In the genomic region with DNA sequence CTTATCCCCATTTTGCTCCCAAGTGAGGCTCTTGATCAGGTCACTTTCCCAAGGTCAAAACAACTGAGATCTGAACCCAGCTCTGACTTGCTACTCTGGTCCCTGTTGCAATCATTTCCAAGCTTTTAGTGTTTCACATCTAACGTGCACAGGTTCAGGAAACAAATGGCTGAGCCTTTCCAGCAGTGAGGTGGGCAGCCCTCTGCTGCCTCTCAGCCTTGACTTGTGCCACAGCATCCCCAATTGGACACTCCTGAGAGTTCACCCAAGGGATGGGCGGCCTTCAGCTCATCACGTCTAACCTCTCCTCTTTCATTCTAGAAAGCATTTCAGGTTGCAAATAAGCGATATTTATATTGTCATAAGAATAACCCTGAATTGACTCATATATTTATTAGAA, we compare ENCODE assay signal across 29 cellular contexts.
DNase-seq lines count a peak whose midpoint lies in the region; ATAC-seq, FAIRE-seq and TF ChIP-seq lines count a peak whose summit lies in the region.
"Had no signal": no experiment of that assay in that cellular context is flagged by ENCODE, and none has a peak within 500 bp of the region (broad histone marks: within the 10 kb centered on the region; RNA-seq: fewer than 3 reads in every experiment).

No MANE protein-coding gene starts in this region.

- H3K4me3 Mint-ChIP-seq in H9, result no peak overlapping the region
- H3K4me3 Mint-ChIP-seq in stimulated activated naive CD8-positive, alpha-beta T cell treated with anti-CD3 and anti-CD28 coated beads, Interleukin-15, amount 100 ng/mL, for 72 hours, result no peak overlapping the region
- H3K4me3 Mint-ChIP-seq in nephron progenitor cell, result no peak overlapping the region
- H3K4me3 Mint-ChIP-seq: CD4-positive, alpha-beta T cell had no signal

- POLR2A ChIA-PET in H1 (lab: Charles Lee; ENCODE audit: partially characterized antibody), result no interaction called here

- CTCF ChIA-PET in H1 (lab: Charles Lee; ENCODE audit: partially characterized antibody), result interaction anchor here (0.9 to 1.5 kb wide), 4 partner anchors 71 to 327 kb away, joined by 3 to 4 read pairs (median 3); no protein-coding TSS in a partner anchor

- H3K27ac ChIP-seq in 22Rv1 (no peak overlapping the region), H9 (ENCODE audit: insufficient read length, low read depth, low read length) (no peak overlapping the region), OCI-LY3 (ENCODE audit: low read length) (no peak overlapping the region), H1 (ENCODE audit: low read depth, low read length) (no peak overlapping the region), heart right ventricle (no peak overlapping the region)
- H3K27ac ChIP-seq: A549; BLaER1 treated with 17β-estradiol and CSF1 and Interleukin-3, amounts not matched to agents 10 nM and 100 nM; SK-N-MC had no signal

- H3K27me3 ChIP-seq in H9 (ENCODE audit: insufficient read depth, low read length), result no peaks in the 10 kb centered on the region
- H3K27me3 ChIP-seq in OCI-LY3 (ENCODE audit: low read depth, low read length), result peaks cover 24% of the 10 kb centered on the region
- no peaks in the 10 kb centered on the region for H3K27me3 ChIP-seq in H1 (replicated peaks in 1 of 4; ENCODE audit: control insufficient read depth in 3 of 4, extremely low read depth in 1 of 4, insufficient read depth in 3 of 4, low read length in 3 of 4)
- peaks cover 0 to 16% (median 0%) of the 10 kb centered on the region in 7 donors for H3K27me3 ChIP-seq in heart right ventricle
- H3K27me3 ChIP-seq: BLaER1 treated with 17β-estradiol and CSF1 and Interleukin-3, amounts not matched to agents 10 nM and 100 nM had no signal

- H3K4me1 Mint-ChIP-seq in H9 (peaks cover 0 to 3% of the 10 kb centered on the region in 2 experiments; a peak in 1 of 4 replicates), nephron progenitor cell (peaks cover 32% of the 10 kb centered on the region)
- H3K4me1 Mint-ChIP-seq in stimulated activated naive CD8-positive, alpha-beta T cell treated with anti-CD3 and anti-CD28 coated beads, Interleukin-15, amount 100 ng/mL, for 72 hours, result no peaks in the 10 kb centered on the region

- intact Hi-C loops in heart right ventricle (cut with DNase I), result no loop called here

- TF ChIP-seq EP300 in H1 (IDR thresholded peaks at IDR 0.05; ENCODE audit: borderline replicate concordance in 1 of 2, low read depth in 2 of 2, low read length in 2 of 2), result no peak

- H3K4me1 ChIP-seq in H9 (ENCODE audit: insufficient read depth, low read length), result no peaks in the 10 kb centered on the region; the same call in 1 of the 2 replicates
- peaks cover 16% of the 10 kb centered on the region for H3K4me1 ChIP-seq in OCI-LY3 (ENCODE audit: low read length)
- no peaks in the 10 kb centered on the region for H3K4me1 ChIP-seq in H1 (replicated peaks in 1 of 4; ENCODE audit: control insufficient read depth in 3 of 4, insufficient read depth in 4 of 4, low read length in 3 of 4)
- no peaks in the 10 kb centered on the region for H3K4me1 ChIP-seq in heart right ventricle
- H3K4me1 ChIP-seq: A549; BLaER1 treated with 17β-estradiol and CSF1 and Interleukin-3, amounts not matched to agents 10 nM and 100 nM; HAP-1 had no signal

- H3K23ac ChIP-seq in H9 (ENCODE audit: insufficient read length, low read depth, low read length) (no peak overlapping the region), H1 (ENCODE audit: insufficient read length) (no peak overlapping the region)

- H3K9ac ChIP-seq in H9 (ENCODE audit: extremely low read depth, insufficient read length, low read length) (no peak overlapping the region), OCI-LY3 (ENCODE audit: low read length) (no peak overlapping the region), H1 (replicated peaks in 1 of 4; ENCODE audit: extremely low read depth in 1 of 4, low read depth in 3 of 4, low read length in 3 of 4) (no peak overlapping the region)
- H3K9ac ChIP-seq: BLaER1 treated with 17β-estradiol and CSF1 and Interleukin-3, amounts not matched to agents 10 nM and 100 nM had no signal

- H3K4ac ChIP-seq in H9 (ENCODE audit: low read depth, low read length), result no peak overlapping the region
- H3K4ac ChIP-seq in H1 (replicated peaks; ENCODE audit: insufficient read length, low read depth, low read length), result no peak overlapping the region

- TF ChIP-seq POLR2A in H1 (IDR thresholded peaks at IDR 0.05; ENCODE audit: control extremely low read depth in 1 of 2, low read depth in 2 of 2, low read length in 2 of 2), result no peak

- H3K27ac Mint-ChIP-seq in H9 (no peak overlapping the region), nephron progenitor cell (no peak overlapping the region)
- H3K27ac Mint-ChIP-seq in stimulated activated naive CD8-positive, alpha-beta T cell treated with anti-CD3 and anti-CD28 coated beads, Interleukin-15, amount 100 ng/mL, for 72 hours, result no peak overlapping the region
- H3K27ac Mint-ChIP-seq: CD4-positive, alpha-beta T cell had no signal

- H3K4me2 ChIP-seq in H9 (ENCODE audit: insufficient read depth, insufficient read length, low read length) (no peak overlapping the region), OCI-LY3 (ENCODE audit: low read length) (no peak overlapping the region), H1 (ENCODE audit: insufficient read depth in 1 of 2, low read depth in 2 of 2, low read length in 2 of 2) (no peak overlapping the region)
- H3K4me2 ChIP-seq: A549; BLaER1 treated with 17β-estradiol and CSF1 and Interleukin-3, amounts not matched to agents 10 nM and 100 nM had no signal

- H3K79me2 ChIP-seq in H9 (ENCODE audit: insufficient read depth, low read length) (no peaks in the 10 kb centered on the region), OCI-LY3 (ENCODE audit: low read length) (no peaks in the 10 kb centered on the region), H1 (ENCODE audit: control insufficient read depth in 1 of 2, insufficient read depth in 2 of 2, low read length in 2 of 2) (no peaks in the 10 kb centered on the region)

- H2BK5ac ChIP-seq in H9 (ENCODE audit: insufficient read length, low read length) (no peak overlapping the region), H1 (ENCODE audit: low read depth, low read length) (no peak overlapping the region)

- 0 out of 2 replicates have a peak, but pooled peaks have one; percentile 5 for TF ChIP-seq CTCF in 22Rv1 (IDR thresholded peaks at IDR 0.05)
- TF ChIP-seq CTCF in H9 (conservative IDR thresholded peaks at IDR 0.05), result peak; percentile 26; the same call in 2 of the 3 replicates
- TF ChIP-seq CTCF in OCI-LY3 (IDR thresholded peaks at IDR 0.05; ENCODE audit: low read depth, low read length), result peak; percentile 18; the same call in 1 of the 2 replicates
- peak in 2 of 3 experiments; percentile 12 to 28; a peak in 2 of 4 replicates for TF ChIP-seq CTCF in H1 (IDR thresholded peaks at IDR 0.05; ENCODE audit: control extremely low read depth in 1 of 3, insufficient read depth in 1 of 3, low read depth in 1 of 3, low read length in 3 of 3)
- TF ChIP-seq CTCF in heart right ventricle (IDR thresholded peaks at IDR 0.05), result no peak
- no peak for TF ChIP-seq CTCF in nephron progenitor cell (IDR thresholded peaks at IDR 0.05)

- no peak overlapping the region for H3T11ph ChIP-seq in H9 (ENCODE audit: low read length)

- no peak overlapping the region for H3K56ac ChIP-seq in H9 (ENCODE audit: insufficient read length, low read depth, low read length)
- no peak overlapping the region for H3K56ac ChIP-seq in H1 (replicated peaks; ENCODE audit: insufficient read length, low read depth, low read length)

- no CpG with 5 or more reads among the region's 4 CpGs for WGBS in H9 (ENCODE audit: extremely low coverage, insufficient read length, low lambda C conversion rate)
- WGBS in H1 (ENCODE audit: extremely low coverage in 1 of 2, insufficient coverage in 1 of 2, insufficient read length in 1 of 2, insufficient replicate concordance in 2 of 2, low coverage in 1 of 2, low lambda C conversion rate in 2 of 2, missing lambda C conversion rate in 1 of 2), 2 experiments, result 78% methylated on average over 4 of the region's 4 CpGs; no CpG with 5 or more reads in 1 of the 2 experiments
- 81 to 87% methylated on average over 4 of the region's 4 CpGs for WGBS in heart right ventricle, 2 donors

- TF ChIP-seq RAD21 in H1 (IDR thresholded peaks at IDR 0.05 in 1 of 2, conservative IDR thresholded peaks at IDR 0.05 in 1 of 2; ENCODE audit: low read depth in 2 of 2, low read length in 2 of 2), result peak; percentile 45 to 55

- no peak overlapping the region for H3K18ac ChIP-seq in H9 (ENCODE audit: insufficient read length, low read depth, low read length)
- no peak overlapping the region for H3K18ac ChIP-seq in H1 (ENCODE audit: extremely low read depth, low read length)

- no peak for FAIRE-seq in H1 (lab: Jason Lieb, UNC)
- FAIRE-seq: A549, D721Med, GM18507, RCC 7860 had no signal

- H3K36me3 ChIP-seq in OCI-LY3 (replicated peaks; ENCODE audit: low read depth, low read length) (no peaks in the 10 kb centered on the region), H1 (ENCODE audit: control insufficient read depth in 2 of 4, insufficient read depth in 4 of 4, low read length in 3 of 4) (no peaks in the 10 kb centered on the region), heart right ventricle (no peaks in the 10 kb centered on the region)
- H3K36me3 ChIP-seq: BLaER1 treated with 17β-estradiol and CSF1 and Interleukin-3, amounts not matched to agents 10 nM and 100 nM; HAP-1 had no signal

- H2BK12ac ChIP-seq in H9 (ENCODE audit: insufficient read length, low read depth, low read length) (no peak overlapping the region), H1 (ENCODE audit: low read depth, low read length) (no peak overlapping the region)

- H4K8ac ChIP-seq in H9 (replicated peaks; ENCODE audit: insufficient read length, low read depth, low read length) (no peak overlapping the region), H1 (ENCODE audit: extremely low read depth, insufficient read depth, low read length) (no peak overlapping the region)

- H2BK15ac ChIP-seq in H9 (ENCODE audit: low read depth, low read length) (no peak overlapping the region), H1 (ENCODE audit: low read length) (no peak overlapping the region)

- no peaks in the 10 kb centered on the region for H4K20me1 ChIP-seq in H9 (ENCODE audit: control insufficient read depth, insufficient read depth, insufficient read length)
- H4K20me1 ChIP-seq in OCI-LY3 (ENCODE audit: insufficient read depth, low read length), result no peaks in the 10 kb centered on the region
- no peaks in the 10 kb centered on the region for H4K20me1 ChIP-seq in H1 (replicated peaks in 1 of 2; ENCODE audit: control insufficient read depth in 1 of 2, insufficient read depth in 2 of 2, low read length in 2 of 2)
- H4K20me1 ChIP-seq: BLaER1 treated with 17β-estradiol and CSF1 and Interleukin-3, amounts not matched to agents 10 nM and 100 nM had no signal

- no peaks in the 10 kb centered on the region for H3K79me1 ChIP-seq in H9 (ENCODE audit: insufficient read depth, low read depth, low read length, poor library complexity, severe bottlenecking)
- no peaks in the 10 kb centered on the region for H3K79me1 ChIP-seq in H1 (ENCODE audit: low read depth, low read length)

- H4K5ac ChIP-seq in H9 (ENCODE audit: insufficient read length, low read depth, low read length), result no peak overlapping the region
- no peak overlapping the region for H4K5ac ChIP-seq in H1 (ENCODE audit: insufficient read length, low read depth, low read length)

- H2BK20ac ChIP-seq in H9 (ENCODE audit: low read depth, low read length, poor library complexity, severe bottlenecking), result no peak overlapping the region
- no peak overlapping the region for H2BK20ac ChIP-seq in H1 (ENCODE audit: low read length)

- no peaks in the 10 kb centered on the region; the same call in 1 of the 2 replicates for H3K27me3 Mint-ChIP-seq in H9 (ENCODE audit: low read depth)
- H3K27me3 Mint-ChIP-seq in stimulated activated naive CD8-positive, alpha-beta T cell treated with anti-CD3 and anti-CD28 coated beads, Interleukin-15, amount 100 ng/mL, for 72 hours, result no peaks in the 10 kb centered on the region
- H3K27me3 Mint-ChIP-seq in nephron progenitor cell (ENCODE audit: low read depth, poor library complexity), result peaks cover 3% of the 10 kb centered on the region
- H3K27me3 Mint-ChIP-seq: CD4-positive, alpha-beta T cell had no signal

- no peak overlapping the region for H4K91ac ChIP-seq in H9 (ENCODE audit: insufficient read length, low read depth, low read length)
- no peak overlapping the region for H4K91ac ChIP-seq in H1 (replicated peaks; ENCODE audit: insufficient read length, low read length)

- H3K14ac ChIP-seq in H9 (ENCODE audit: insufficient read depth, low read length), result no peak overlapping the region
- no peak overlapping the region for H3K14ac ChIP-seq in H1 (ENCODE audit: insufficient read length)

- no peak overlapping the region for H2BK120ac ChIP-seq in H9 (ENCODE audit: low read depth, low read length, poor library complexity, severe bottlenecking)
- no peak overlapping the region for H2BK120ac ChIP-seq in H1 (replicated peaks; ENCODE audit: low read depth, low read length)

- ATAC-seq in heart right ventricle, result no peak
- ATAC-seq in stimulated activated naive CD8-positive, alpha-beta T cell treated with anti-CD3 and anti-CD28 coated beads, Interleukin-15, amount 100 ng/mL, for 72 hours, result no peak
- ATAC-seq: A549 had no signal

- no peaks in the 10 kb centered on the region for H3K36me3 Mint-ChIP-seq in H9 (ENCODE audit: insufficient read depth in 1 of 3, low read depth in 3 of 3)
- H3K36me3 Mint-ChIP-seq in nephron progenitor cell (ENCODE audit: low read depth), result no peaks in the 10 kb centered on the region

- DNase-seq in H9 (no peak), H1 (ENCODE audit: low read depth in 1 of 2, low spot score in 2 of 2) (no peak), heart right ventricle (no peak), NOMO-1 treated with dmso at 0.1 percent for 144 hours (lab: John Stamatoyannopoulos, UW; ENCODE audit: unreplicated experiment) (no peak), nephron progenitor cell (no peak)
- DNase-seq in stimulated activated naive CD8-positive, alpha-beta T cell treated with anti-CD3 and anti-CD28 coated beads, Interleukin-15, amount 100 ng/mL, for 72 hours, result no peak
- DNase-seq: AML-193; CD4-positive, alpha-beta T cell; IMR-90; KG1; NCI-H1048; NCI-H1417; NCI-H1694; NCI-H2029 treated with DMSO at 0.1 percent for 48 hours; NCI-H226; NCI-H510A; NCI-H69; NK-92 treated with Interleukin-12 subunit alpha and Interleukin-12 subunit beta, amount 100 ng/mL, for 24 hours; OCI-M1; SIG-M5 had no signal

- H2AK5ac ChIP-seq in H9 (ENCODE audit: insufficient read length, low read length) (no peak overlapping the region), H1 (ENCODE audit: low read depth, low read length) (no peak overlapping the region)

- no peak overlapping the region for H3K4me3 ChIP-seq in OCI-LY3 (ENCODE audit: low read length)
- H3K4me3 ChIP-seq in H1 (ENCODE audit: extremely low read depth in 1 of 4, insufficient read depth in 2 of 4, low read depth in 3 of 4, low read length in 4 of 4), result no peak overlapping the region
- H3K4me3 ChIP-seq in heart right ventricle, result no peak overlapping the region
- H3K4me3 ChIP-seq: A549; BLaER1 treated with 17β-estradiol and CSF1 and Interleukin-3, amounts not matched to agents 10 nM and 100 nM; HAP-1; SK-N-MC had no signal

- no peaks in the 10 kb centered on the region for H3K23me2 ChIP-seq in H9 (ENCODE audit: insufficient read length, low read depth, low read length, poor library complexity, severe bottlenecking)
- no peaks in the 10 kb centered on the region for H3K23me2 ChIP-seq in H1 (ENCODE audit: low read depth, low read length)

- no peaks in the 10 kb centered on the region for H3K9me3 ChIP-seq in H9 (ENCODE audit: control insufficient read depth, low read depth, low read length)
- no peaks in the 10 kb centered on the region for H3K9me3 ChIP-seq in OCI-LY3 (ENCODE audit: insufficient read depth, low read length)
- H3K9me3 ChIP-seq in H1 (ENCODE audit: insufficient read depth in 2 of 2, low read depth in 1 of 2, low read length in 1 of 2), result no peaks in the 10 kb centered on the region
- H3K9me3 ChIP-seq in heart right ventricle, result no peaks in the 10 kb centered on the region
- H3K9me3 ChIP-seq: A549; BLaER1 treated with 17β-estradiol and CSF1 and Interleukin-3, amounts not matched to agents 10 nM and 100 nM; HAP-1 had no signal

- H2AFZ ChIP-seq in H9 (ENCODE audit: low read length) (no peak overlapping the region), OCI-LY3 (ENCODE audit: low read depth, low read length) (no peak overlapping the region), H1 (ENCODE audit: low read length) (no peak overlapping the region)

- H3K9me3 Mint-ChIP-seq in H9 (no peaks in the 10 kb centered on the region), nephron progenitor cell (no peaks in the 10 kb centered on the region)
- H3K9me3 Mint-ChIP-seq in stimulated activated naive CD8-positive, alpha-beta T cell treated with anti-CD3 and anti-CD28 coated beads, Interleukin-15, amount 100 ng/mL, for 72 hours, result no peaks in the 10 kb centered on the region
- H3K9me3 Mint-ChIP-seq: CD4-positive, alpha-beta T cell had no signal

Comparison
In these comparisons a context has a peak if more than half of its experiments do, and no peak if none do; other contexts are left out.
1. CTCF ChIP-seq: peak in 22Rv1 (single experiment), H9 (single experiment), OCI-LY3 (single experiment) and H1 (2 of 3); none in heart right ventricle (0 of 9) and nephron progenitor cell (single experiment).